1 cellular context compared by ENCODE assay signal in the genomic region with DNA sequence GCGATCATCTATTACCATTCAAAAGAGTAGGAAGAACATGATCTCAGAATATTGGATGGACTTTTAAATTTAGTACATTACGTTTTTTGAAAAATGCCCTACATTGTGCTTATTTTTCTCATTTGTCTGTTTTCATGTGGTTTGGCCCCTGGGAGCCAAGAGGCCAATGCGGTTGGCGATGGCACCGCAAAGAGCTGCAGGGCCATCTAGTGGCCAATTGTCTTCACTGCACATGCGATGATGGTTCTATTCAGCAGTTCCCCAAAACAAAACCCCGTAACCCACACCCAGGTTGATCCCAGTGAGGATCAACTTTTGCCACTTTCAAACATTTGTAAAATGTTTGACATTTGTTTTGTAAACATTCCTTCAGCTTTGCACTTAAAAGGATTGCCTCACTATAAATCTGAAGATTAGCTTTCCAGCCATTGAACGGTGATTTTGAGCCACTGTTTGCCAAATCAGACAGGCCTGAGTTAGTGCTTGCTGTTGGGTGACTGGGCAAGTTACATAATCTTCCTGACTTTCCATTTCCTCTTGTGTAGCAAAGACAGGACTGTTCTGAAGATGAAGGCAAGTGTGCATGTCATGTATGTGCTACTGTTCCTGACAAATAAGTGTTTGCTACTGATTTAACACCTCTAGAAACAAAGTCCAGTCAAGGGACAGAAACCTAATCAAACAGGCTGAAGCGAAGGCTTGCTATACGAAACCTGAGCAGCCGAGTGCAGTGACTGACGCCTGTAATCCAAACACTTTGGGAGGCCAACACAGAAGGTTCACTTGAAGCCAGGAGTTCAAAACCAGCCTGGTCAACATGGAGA.
TF ChIP-seq lines count a peak whose summit lies in the region.

No MANE protein-coding gene starts in this region.

TF ChIP-seq in HEK293, 187 proteins besides CTCF, POLR2A, EP300 and RAD21 (continued from another document):
- TF ChIP-seq, protein P1, sequence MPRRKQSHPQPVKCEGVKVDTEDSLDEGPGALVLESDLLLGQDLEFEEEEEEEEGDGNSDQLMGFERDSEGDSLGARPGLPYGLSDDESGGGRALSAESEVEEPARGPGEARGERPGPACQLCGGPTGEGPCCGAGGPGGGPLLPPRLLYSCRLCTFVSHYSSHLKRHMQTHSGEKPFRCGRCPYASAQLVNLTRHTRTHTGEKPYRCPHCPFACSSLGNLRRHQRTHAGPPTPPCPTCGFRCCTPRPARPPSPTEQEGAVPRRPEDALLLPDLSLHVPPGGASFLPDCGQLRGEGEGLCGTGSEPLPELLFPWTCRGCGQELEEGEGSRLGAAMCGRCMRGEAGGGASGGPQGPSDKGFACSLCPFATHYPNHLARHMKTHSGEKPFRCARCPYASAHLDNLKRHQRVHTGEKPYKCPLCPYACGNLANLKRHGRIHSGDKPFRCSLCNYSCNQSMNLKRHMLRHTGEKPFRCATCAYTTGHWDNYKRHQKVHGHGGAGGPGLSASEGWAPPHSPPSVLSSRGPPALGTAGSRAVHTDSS (tag by site-specific recombination; IDR thresholded peaks at IDR 0.05): 0 out of 2 replicates have a peak, but pooled peaks have one; percentile 36
- peak; percentile 63; the same call in 1 of the 2 replicates for TF ChIP-seq ZSCAN30 (tag by site-specific recombination; IDR thresholded peaks at IDR 0.05)
